In genomic region chr2:161244387-161245236, GRCh38 we compare ENCODE assay signal across 8 cellular contexts.
DNase-seq lines count a peak whose midpoint lies in the region; ATAC-seq and TF ChIP-seq lines count a peak whose summit lies in the region.
"Not testable (repeated sequence)": the region's sequence is repeated elsewhere in the genome, so short reads cannot be mapped to it uniquely, and the experiment has no call there.

No MANE protein-coding gene starts in this region.

- H3K27me3 ChIP-seq in effector memory CD4-positive, alpha-beta T cell (replicated peaks; ENCODE audit: control insufficient read depth, insufficient read depth, low read length, poor library complexity, severe bottlenecking): not testable (repeated sequence)

- peaks cover 11% of the 10 kb centered on the region for H3K4me1 ChIP-seq in effector memory CD4-positive, alpha-beta T cell (ENCODE audit: control insufficient read depth, insufficient read depth, low read length, poor library complexity, severe bottlenecking)

- ATAC-seq in GM21526 (IDR thresholded peaks at IDR 0.05; ENCODE audit: low FRiP score, unreplicated experiment) (peak; percentile 87), HG03432 (IDR thresholded peaks at IDR 0.05; ENCODE audit: unreplicated experiment) (peak; percentile 91)
- ATAC-seq in stimulated activated naive B cell treated with anti-CD40 and anti-IgM and Interleukin-4, amounts not matched to agents 10 μg/mL and 1 μg/mL and 100 μg/mL, for 72 hours (replicated peaks): peak; percentile 96 to 97

- peaks cover 46% of the 10 kb centered on the region for H3K4me1 Mint-ChIP-seq in mesothelial cell of epicardium
- H3K4me1 Mint-ChIP-seq in stimulated activated naive B cell treated with anti-CD40 and anti-IgM and Interleukin-4, amounts not matched to agents 10 μg/mL and 1 μg/mL and 100 μg/mL, for 72 hours: peaks cover 13 to 35% of the 10 kb centered on the region in 2 donors

- peak overlapping the region; percentile 80 for H3K4me3 Mint-ChIP-seq in mesothelial cell of epicardium
- peak overlapping the region; percentile 90 to 92 for H3K4me3 Mint-ChIP-seq in stimulated activated naive B cell treated with anti-CD40 and anti-IgM and Interleukin-4, amounts not matched to agents 10 μg/mL and 1 μg/mL and 100 μg/mL, for 72 hours

- H3K36me3 ChIP-seq in effector memory CD4-positive, alpha-beta T cell (ENCODE audit: control insufficient read depth, insufficient read depth, low read length): not testable (repeated sequence)

- DNase-seq in GM12865 (ENCODE audit: low read depth) (peak; percentile 90), OCI-M1 (lab: John Stamatoyannopoulos, UW) (peak; percentile 81), mesothelial cell of epicardium (ENCODE audit: low spot score in 2 of 2, unreplicated experiment in 2 of 2) (peak in 1 of 2 experiments; percentile 46)
- peak; percentile 70 for DNase-seq in activated CD8-positive, alpha-beta memory T cell treated with anti-CD3 and anti-CD28 coated beads, Interleukin-2, amount 50 U/mL, for 48 hours
- DNase-seq in effector memory CD4-positive, alpha-beta T cell: peak; percentile 36 to 71 (median 62)
- DNase-seq in stimulated activated naive B cell treated with anti-CD40 and anti-IgM and Interleukin-4, amounts not matched to agents 10 μg/mL and 1 μg/mL and 100 μg/mL, for 72 hours: peak; percentile 60

- not testable (repeated sequence) for H3K27me3 Mint-ChIP-seq in mesothelial cell of epicardium (ENCODE audit: low read depth)
- peaks cover 4 to 13% of the 10 kb centered on the region in 2 donors for H3K27me3 Mint-ChIP-seq in stimulated activated naive B cell treated with anti-CD40 and anti-IgM and Interleukin-4, amounts not matched to agents 10 μg/mL and 1 μg/mL and 100 μg/mL, for 72 hours

- H3K36me3 Mint-ChIP-seq in mesothelial cell of epicardium; stimulated activated naive B cell treated with anti-CD40 and anti-IgM and Interleukin-4, amounts not matched to agents 10 μg/mL and 1 μg/mL and 100 μg/mL, for 72 hours: not testable (repeated sequence)

- H3K4me3 ChIP-seq in GM12865 (ENCODE audit: low read depth, low read length): peak overlapping the region; percentile 91
- peak overlapping the region; percentile 51 for H3K4me3 ChIP-seq in effector memory CD4-positive, alpha-beta T cell (ENCODE audit: insufficient read depth, low read depth, low read length, poor library complexity, severe bottlenecking)

- H3K27ac ChIP-seq in effector memory CD4-positive, alpha-beta T cell (ENCODE audit: insufficient read depth, low read length, poor library complexity, severe bottlenecking): peak overlapping the region; percentile 70

- not testable (repeated sequence) for TF ChIP-seq CTCF in GM12865 (IDR thresholded peaks at IDR 0.05; ENCODE audit: insufficient read depth, low read depth, low read length, missing control alignments); mesothelial cell of epicardium (IDR thresholded peaks at IDR 0.05; ENCODE audit: unreplicated experiment)

- H3K27ac Mint-ChIP-seq in mesothelial cell of epicardium: peak overlapping the region; percentile 99
- H3K27ac Mint-ChIP-seq in stimulated activated naive B cell treated with anti-CD40 and anti-IgM and Interleukin-4, amounts not matched to agents 10 μg/mL and 1 μg/mL and 100 μg/mL, for 72 hours: peak overlapping the region; percentile 96

- H3K9me3 Mint-ChIP-seq in mesothelial cell of epicardium; stimulated activated naive B cell treated with anti-CD40 and anti-IgM and Interleukin-4, amounts not matched to agents 10 μg/mL and 1 μg/mL and 100 μg/mL, for 72 hours: not testable (repeated sequence)

- not testable (repeated sequence) for H3K9me3 ChIP-seq in effector memory CD4-positive, alpha-beta T cell (ENCODE audit: control insufficient read depth, low read length)
